8 cellular contexts compared by ENCODE assay signal in the genomic region with DNA sequence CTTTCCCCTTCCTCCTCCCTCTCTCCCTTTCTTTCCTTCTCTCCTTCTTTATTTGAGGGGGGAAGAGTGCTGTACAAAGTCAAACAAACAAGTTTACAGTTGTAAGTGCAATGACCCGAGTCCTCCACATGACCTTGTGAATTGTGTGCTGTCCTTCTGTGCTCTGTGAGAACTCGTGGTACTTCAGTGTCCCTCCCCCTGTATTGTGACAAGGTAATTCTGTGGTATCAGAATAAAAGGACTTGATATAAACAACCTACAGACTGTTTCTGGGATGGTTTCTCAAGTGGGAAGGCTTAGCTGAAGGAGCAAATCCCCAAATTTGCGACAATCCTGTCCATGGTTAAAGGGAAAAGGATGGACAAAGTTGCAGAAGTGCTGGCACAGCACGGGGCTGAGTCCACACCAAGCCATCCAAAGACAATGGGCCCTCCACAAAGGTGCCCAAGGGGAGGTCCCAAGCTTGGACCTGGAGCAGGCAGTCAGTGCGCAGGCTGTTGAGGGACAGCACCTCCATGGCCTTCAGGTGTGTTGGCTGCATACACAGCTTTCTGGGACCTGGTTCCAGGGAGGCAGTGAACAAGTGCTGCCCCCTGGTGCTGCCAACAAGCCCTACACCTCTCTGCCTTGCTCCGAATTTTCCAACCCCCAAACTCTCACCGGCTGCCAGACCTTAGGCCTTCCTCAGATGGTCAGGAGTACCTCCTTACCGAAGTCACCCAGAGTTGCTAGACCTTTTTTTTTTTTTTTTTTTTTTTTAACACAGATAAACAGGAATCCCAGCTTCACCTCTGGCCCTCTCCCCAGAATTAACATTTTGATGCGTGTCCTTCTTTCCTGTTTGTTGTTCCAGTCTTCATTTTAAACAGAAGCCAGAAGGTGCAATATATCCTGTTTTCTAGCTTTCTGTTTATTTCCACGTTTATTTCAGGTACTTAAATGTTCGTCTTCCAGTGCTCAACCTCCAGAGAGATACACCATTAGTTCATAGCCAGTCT. TPM values are rescaled to one million over a fixed set of nuclear protein-coding genes. Genes with fewer than 3 reads are reported as not detected.
DNase-seq lines count a peak whose midpoint lies in the region; ATAC-seq, FAIRE-seq and TF ChIP-seq lines count a peak whose summit lies in the region.

No MANE protein-coding gene starts in this region.

- no peak overlapping the region for H2AFZ ChIP-seq in astrocyte (ENCODE audit: low read depth, low read length)

- H3K27ac Mint-ChIP-seq in astrocyte (ENCODE audit: unreplicated experiment) = no peak overlapping the region

- H3K4me1 ChIP-seq in SJCRH30 (no peaks in the 10 kb centered on the region), astrocyte (ENCODE audit: insufficient read depth, low read length) (peaks cover 30% of the 10 kb centered on the region), iPS-18a (ENCODE audit: control insufficient read depth, low read depth, low read length) (no peaks in the 10 kb centered on the region)

- H3K36me3 ChIP-seq in SJCRH30 = no peaks in the 10 kb centered on the region
- peaks cover 7% of the 10 kb centered on the region for H3K36me3 ChIP-seq in astrocyte (ENCODE audit: insufficient read depth, low read length)
- peaks cover 6% of the 10 kb centered on the region for H3K36me3 ChIP-seq in iPS-18a (ENCODE audit: control insufficient read depth, low read depth, low read length)

- H3K27me3 Mint-ChIP-seq in astrocyte (ENCODE audit: low read depth, unreplicated experiment) = no peaks in the 10 kb centered on the region

- peaks cover 27% of the 10 kb centered on the region for H3K79me2 ChIP-seq in astrocyte (ENCODE audit: insufficient read depth, low read length)

- H4K20me1 ChIP-seq in astrocyte (ENCODE audit: insufficient read depth, low read length) = peaks cover 17% of the 10 kb centered on the region

- no peaks in the 10 kb centered on the region for H3K9me3 ChIP-seq in SJCRH30 (replicated peaks)
- H3K9me3 ChIP-seq in astrocyte (ENCODE audit: insufficient read depth, low read depth, low read length) = no peaks in the 10 kb centered on the region
- no peaks in the 10 kb centered on the region for H3K9me3 ChIP-seq in iPS-18a (ENCODE audit: control insufficient read depth, low read depth, low read length)

- H3K36me3 Mint-ChIP-seq in astrocyte (ENCODE audit: low read depth, unreplicated experiment) = peaks cover 13% of the 10 kb centered on the region

- H3K4me1 Mint-ChIP-seq in astrocyte (ENCODE audit: low read depth, unreplicated experiment) = peaks cover 21% of the 10 kb centered on the region

- DNase-seq in SJCRH30 (peak; percentile 54 to 81), astrocyte (ENCODE audit: low read depth) (no peak)
- DNase-seq in stimulated activated CD4-positive, alpha-beta T cell treated with anti-CD3 and anti-CD28 coated beads, Interleukin-2, amount 100 ng/mL, for 24 hours = peak; percentile 78 to 79

- no peaks in the 10 kb centered on the region for H3K27me3 ChIP-seq in SJCRH30
- H3K27me3 ChIP-seq in astrocyte (ENCODE audit: insufficient read depth, low read length) = no peaks in the 10 kb centered on the region
- no peaks in the 10 kb centered on the region for H3K27me3 ChIP-seq in iPS-18a (ENCODE audit: control insufficient read depth, insufficient read depth, low read length)

- H3K27ac ChIP-seq in SJCRH30 (no peak overlapping the region), astrocyte (ENCODE audit: low read depth, low read length) (no peak overlapping the region), iPS-18a (ENCODE audit: low read length) (no peak overlapping the region)

- H3K4me3 Mint-ChIP-seq in astrocyte (ENCODE audit: unreplicated experiment) = peak overlapping the region; percentile 64

- H3K4me3 ChIP-seq in SJCRH30 (no peak overlapping the region), astrocyte (ENCODE audit: insufficient read depth, low read depth, low read length) (no peak overlapping the region), iPS-18a (ENCODE audit: low read length) (no peak overlapping the region)

- peak; percentile 95 for TF ChIP-seq CTCF in GM12872 (IDR thresholded peaks at IDR 0.05; ENCODE audit: insufficient read depth, low read depth, low read length)
- TF ChIP-seq CTCF in astrocyte (IDR thresholded peaks at IDR 0.05; ENCODE audit: insufficient read depth, low read depth, low read length) = peak; percentile 84

- no peak for ATAC-seq in HG02840 (IDR thresholded peaks at IDR 0.05; ENCODE audit: low FRiP score, unreplicated experiment)
- ATAC-seq in HG03571 (IDR thresholded peaks at IDR 0.05; ENCODE audit: unreplicated experiment) = no peak
- ATAC-seq in HG03135 (IDR thresholded peaks at IDR 0.05; ENCODE audit: unreplicated experiment) = no peak

- H3K9me3 Mint-ChIP-seq in astrocyte (ENCODE audit: unreplicated experiment) = no peaks in the 10 kb centered on the region

- H3K9ac ChIP-seq in astrocyte (ENCODE audit: low read length) (no peak overlapping the region), iPS-18a (ENCODE audit: low read length) (peak overlapping the region; percentile 14)

- H3K4me2 ChIP-seq in astrocyte (ENCODE audit: low read length) = no peak overlapping the region

- FAIRE-seq in astrocyte (lab: Jason Lieb, UNC) = no peak

RNA-seq across cellular contexts. Expression of a gene that starts 2.6 kb away (rescaled TPM):
- 61.8 and 63.0 TPM in 2 replicates for total RNA-seq in SJCRH30 (2014; rRNA removed; shearing (Covaris generic))
- 80.8 and 91.2 TPM in 2 replicates for total RNA-seq in astrocyte

RNA-seq across cellular contexts. Expression of a gene that starts 17.7 kb away (rescaled TPM):
- total RNA-seq in SJCRH30 (2014; rRNA removed; shearing (Covaris generic)) = 0.84 and 3.3 TPM in 2 replicates
- total RNA-seq in astrocyte = 9.3 and 15.1 TPM in 2 replicates

RNA-seq across cellular contexts. Expression of a gene that starts 17.8 kb away (rescaled TPM):
- total RNA-seq in SJCRH30 (2014; rRNA removed; shearing (Covaris generic)) = 12.0 and 12.3 TPM in 2 replicates
- 40.9 and 49.8 TPM in 2 replicates for total RNA-seq in astrocyte

RNA-seq across cellular contexts. Expression of a gene that starts 47.9 kb away (rescaled TPM):
- total RNA-seq in SJCRH30 (2014; rRNA removed; shearing (Covaris generic)) = 3.9 and 4.2 TPM in 2 replicates
- total RNA-seq in astrocyte = 0.16 TPM in 1 of 2 replicates, not detected in the other

RNA-seq across cellular contexts. Expression of a gene that starts 52.2 kb away (rescaled TPM):
- total RNA-seq in SJCRH30 (2014; rRNA removed; shearing (Covaris generic)) = 12.9 and 14.6 TPM in 2 replicates
- total RNA-seq in astrocyte = 21.4 and 24.6 TPM in 2 replicates
